In the genomic region with DNA sequence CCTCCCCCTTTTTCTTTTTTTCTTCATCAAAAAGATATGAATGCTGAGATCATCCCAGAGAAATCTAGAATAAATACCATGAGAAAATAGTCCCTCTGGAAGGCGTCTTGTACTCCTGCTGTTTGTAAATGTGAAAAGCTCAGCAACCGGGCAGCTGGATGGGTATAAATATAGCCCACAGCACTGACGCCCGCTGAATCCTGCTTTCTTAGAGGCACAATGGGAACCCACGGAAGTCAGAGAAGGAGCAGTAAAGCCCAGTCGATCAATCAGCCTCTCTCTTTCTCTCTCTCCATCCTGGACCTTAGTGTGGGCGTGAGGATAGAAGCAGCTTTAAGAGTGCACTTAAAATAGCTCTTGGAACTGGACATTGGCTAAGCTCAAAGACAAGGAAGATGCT, we compare ENCODE assay signal across 12 cellular contexts.
DNase-seq lines count a peak whose midpoint lies in the region; ATAC-seq and TF ChIP-seq lines count a peak whose summit lies in the region.
"Had no signal": no experiment of that assay in that cellular context is flagged by ENCODE, and none has a peak within 500 bp of the region (broad histone marks: within the 10 kb centered on the region; RNA-seq: fewer than 3 reads in every experiment).

No MANE protein-coding gene starts in this region.

- H3K4me1 ChIP-seq in heart left ventricle (peaks cover 0 to 73% (median 54%) of the 10 kb centered on the region in 12 donors), neutrophil (ENCODE audit: control insufficient read depth in 1 of 2, insufficient read depth in 1 of 2, low read depth in 1 of 2, low read length in 1 of 2) (peaks cover 54 to 56% of the 10 kb centered on the region in 2 experiments)

- peaks cover 13% of the 10 kb centered on the region for H3K9me3 Mint-ChIP-seq in type B pancreatic cell
- no peaks in the 10 kb centered on the region for H3K9me3 Mint-ChIP-seq in endothelial cell (ENCODE audit: unreplicated experiment)
- H3K9me3 Mint-ChIP-seq: activated naive CD8-positive, alpha-beta T cell treated with anti-CD3 and anti-CD28 coated beads, Interleukin-2, amount 50 U/mL, for 24 hours; naive thymus-derived CD8-positive, alpha-beta T cell; stimulated activated naive CD8-positive, alpha-beta T cell treated with anti-CD3 and anti-CD28 coated beads, Interleukin-15, amount 100 ng/mL, for 72 hours had no signal

- TF ChIP-seq CTCF in heart left ventricle (IDR thresholded peaks at IDR 0.05) (no peak), neutrophil (IDR thresholded peaks at IDR 0.05) (no peak), type B pancreatic cell (conservative IDR thresholded peaks at IDR 0.05) (no peak), endothelial cell (IDR thresholded peaks at IDR 0.05; ENCODE audit: unreplicated experiment) (no peak)

- WGBS in heart left ventricle, 4 donors, result 13 to 20% (median 17%) methylated on average over 7 of the region's 7 CpGs

- peaks cover 38% of the 10 kb centered on the region for H3K36me3 Mint-ChIP-seq in type B pancreatic cell
- peaks cover 31% of the 10 kb centered on the region for H3K36me3 Mint-ChIP-seq in endothelial cell (ENCODE audit: low read depth, unreplicated experiment)

- H3K27ac Mint-ChIP-seq in type B pancreatic cell (peak overlapping the region; percentile 30), endothelial cell (ENCODE audit: unreplicated experiment) (no peak overlapping the region)
- H3K27ac Mint-ChIP-seq: activated naive CD8-positive, alpha-beta T cell treated with anti-CD3 and anti-CD28 coated beads, Interleukin-2, amount 50 U/mL, for 24 hours; stimulated activated naive CD8-positive, alpha-beta T cell treated with anti-CD3 and anti-CD28 coated beads, Interleukin-15, amount 100 ng/mL, for 72 hours had no signal

- no peak for TF ChIP-seq POLR2A in heart left ventricle (IDR thresholded peaks at IDR 0.05)

- intact Hi-C loops in heart left ventricle (cut with DNase I), result no loop called here

- H3K36me3 ChIP-seq in heart left ventricle (no peaks in the 10 kb centered on the region), neutrophil (no peaks in the 10 kb centered on the region)

- peak in 3 of 5 donors; percentile 40 to 46 (median 44) for DNase-seq in heart left ventricle
- no peak for DNase-seq in type B pancreatic cell (ENCODE audit: extremely low spot score, unreplicated experiment)
- DNase-seq in HUDEP-2 (lab: John Stamatoyannopoulos, UW; ENCODE audit: unreplicated experiment in 76 of 76), result no peak
- no peak for DNase-seq in SHP77 treated with DMSO at 0.1 percent for 48 hours (lab: John Stamatoyannopoulos, UW)
- DNase-seq in endothelial cell (ENCODE audit: low spot score), result no peak
- DNase-seq: activated naive CD8-positive, alpha-beta T cell treated with anti-CD3 and anti-CD28 coated beads, Interleukin-2, amount 50 U/mL, for 24 hours; naive thymus-derived CD8-positive, alpha-beta T cell; stimulated activated CD4-positive, alpha-beta T cell treated with anti-CD3 and anti-CD28 coated beads, Interleukin-4, amount 100 ng/mL, for 24 hours; stimulated activated naive CD8-positive, alpha-beta T cell treated with anti-CD3 and anti-CD28 coated beads, Interleukin-15, amount 100 ng/mL, for 72 hours had no signal

- H3K9me3 ChIP-seq in heart left ventricle (no peaks in the 10 kb centered on the region), neutrophil (no peaks in the 10 kb centered on the region)

- H3K4me1 Mint-ChIP-seq in type B pancreatic cell (ENCODE audit: unreplicated experiment) (peaks cover 30% of the 10 kb centered on the region), endothelial cell (ENCODE audit: unreplicated experiment) (peaks cover 76% of the 10 kb centered on the region)

- H3K27me3 Mint-ChIP-seq in type B pancreatic cell (no peaks in the 10 kb centered on the region), endothelial cell (ENCODE audit: unreplicated experiment) (peaks cover 8% of the 10 kb centered on the region)
- H3K27me3 Mint-ChIP-seq: activated naive CD8-positive, alpha-beta T cell treated with anti-CD3 and anti-CD28 coated beads, Interleukin-2, amount 50 U/mL, for 24 hours; naive thymus-derived CD8-positive, alpha-beta T cell; stimulated activated naive CD8-positive, alpha-beta T cell treated with anti-CD3 and anti-CD28 coated beads, Interleukin-15, amount 100 ng/mL, for 72 hours had no signal

- peak overlapping the region; percentile 90 for H3K27ac ChIP-seq in angular gyrus (ENCODE audit: low read depth, low read length)
- H3K27ac ChIP-seq in heart left ventricle, result peak overlapping the region; percentile 54 to 94 (median 82)
- H3K27ac ChIP-seq in neutrophil, result peak overlapping the region; percentile 4

- no peak overlapping the region for H3K4me3 Mint-ChIP-seq in type B pancreatic cell
- no peak overlapping the region for H3K4me3 Mint-ChIP-seq in endothelial cell (ENCODE audit: unreplicated experiment)
- H3K4me3 Mint-ChIP-seq: activated naive CD8-positive, alpha-beta T cell treated with anti-CD3 and anti-CD28 coated beads, Interleukin-2, amount 50 U/mL, for 24 hours; naive thymus-derived CD8-positive, alpha-beta T cell; stimulated activated naive CD8-positive, alpha-beta T cell treated with anti-CD3 and anti-CD28 coated beads, Interleukin-15, amount 100 ng/mL, for 72 hours had no signal

- ATAC-seq in heart left ventricle, result peak; percentile 48 to 72 (median 64)
- ATAC-seq in HG02763 (IDR thresholded peaks at IDR 0.05; ENCODE audit: unreplicated experiment), result no peak
- ATAC-seq: activated naive CD8-positive, alpha-beta T cell treated with anti-CD3 and anti-CD28 coated beads, Interleukin-2, amount 50 U/mL, for 24 hours; naive thymus-derived CD8-positive, alpha-beta T cell; stimulated activated naive CD8-positive, alpha-beta T cell treated with anti-CD3 and anti-CD28 coated beads, Interleukin-15, amount 100 ng/mL, for 72 hours had no signal

- H3K27me3 ChIP-seq in heart left ventricle, result no peaks in the 10 kb centered on the region
- no peaks in the 10 kb centered on the region for H3K27me3 ChIP-seq in neutrophil

- H3K4me3 ChIP-seq in heart left ventricle (peak overlapping the region in 9 of 12 donors; percentile 17 to 41 (median 33)), neutrophil (ENCODE audit: low read depth in 1 of 2, low read length in 1 of 2) (no peak overlapping the region)

Comparison
In these comparisons a context has a peak if more than half of its experiments do, and no peak if none do; other contexts are left out.
1. H3K27ac ChIP-seq: peak in every context shown above with its lines; median percentile 90 in angular gyrus; 82 in heart left ventricle; 4 in neutrophil.
2. DNase-seq: peak in heart left ventricle (3 of 5); none in type B pancreatic cell (single experiment), HUDEP-2 (0 of 76), SHP77 treated with DMSO at 0.1 percent for 48 hours (single experiment) and endothelial cell (single experiment).
3. H3K4me3 ChIP-seq: peak in heart left ventricle (9 of 12); none in neutrophil (0 of 2).